Comparison of ENCODE assay signal across 1 cellular context in the genomic region with DNA sequence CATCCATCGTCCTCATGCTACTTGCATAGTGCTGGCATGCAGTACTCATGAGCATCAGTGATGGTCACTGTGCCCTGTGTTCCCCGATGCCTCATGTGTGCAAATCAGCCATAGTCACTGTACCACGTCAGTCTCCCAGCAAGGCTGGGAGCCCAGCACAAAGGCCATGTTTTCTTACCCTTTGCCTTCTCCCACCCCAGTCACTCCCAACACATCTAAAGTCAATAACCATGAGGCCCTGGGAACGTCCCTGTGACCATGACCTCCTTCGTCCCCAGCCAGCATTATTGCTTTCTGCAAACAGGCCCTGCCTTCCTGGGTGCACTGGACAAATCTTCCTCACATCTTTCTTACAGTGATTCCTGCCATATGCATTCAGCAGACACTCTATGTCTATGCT.
TF ChIP-seq lines count a peak whose summit lies in the region.

No MANE protein-coding gene starts in this region.

TF ChIP-seq in HepG2, 621 proteins besides CTCF, POLR2A, EP300 and RAD21 (continued from another document and continues in another):
- TF ChIP-seq, protein P1, sequence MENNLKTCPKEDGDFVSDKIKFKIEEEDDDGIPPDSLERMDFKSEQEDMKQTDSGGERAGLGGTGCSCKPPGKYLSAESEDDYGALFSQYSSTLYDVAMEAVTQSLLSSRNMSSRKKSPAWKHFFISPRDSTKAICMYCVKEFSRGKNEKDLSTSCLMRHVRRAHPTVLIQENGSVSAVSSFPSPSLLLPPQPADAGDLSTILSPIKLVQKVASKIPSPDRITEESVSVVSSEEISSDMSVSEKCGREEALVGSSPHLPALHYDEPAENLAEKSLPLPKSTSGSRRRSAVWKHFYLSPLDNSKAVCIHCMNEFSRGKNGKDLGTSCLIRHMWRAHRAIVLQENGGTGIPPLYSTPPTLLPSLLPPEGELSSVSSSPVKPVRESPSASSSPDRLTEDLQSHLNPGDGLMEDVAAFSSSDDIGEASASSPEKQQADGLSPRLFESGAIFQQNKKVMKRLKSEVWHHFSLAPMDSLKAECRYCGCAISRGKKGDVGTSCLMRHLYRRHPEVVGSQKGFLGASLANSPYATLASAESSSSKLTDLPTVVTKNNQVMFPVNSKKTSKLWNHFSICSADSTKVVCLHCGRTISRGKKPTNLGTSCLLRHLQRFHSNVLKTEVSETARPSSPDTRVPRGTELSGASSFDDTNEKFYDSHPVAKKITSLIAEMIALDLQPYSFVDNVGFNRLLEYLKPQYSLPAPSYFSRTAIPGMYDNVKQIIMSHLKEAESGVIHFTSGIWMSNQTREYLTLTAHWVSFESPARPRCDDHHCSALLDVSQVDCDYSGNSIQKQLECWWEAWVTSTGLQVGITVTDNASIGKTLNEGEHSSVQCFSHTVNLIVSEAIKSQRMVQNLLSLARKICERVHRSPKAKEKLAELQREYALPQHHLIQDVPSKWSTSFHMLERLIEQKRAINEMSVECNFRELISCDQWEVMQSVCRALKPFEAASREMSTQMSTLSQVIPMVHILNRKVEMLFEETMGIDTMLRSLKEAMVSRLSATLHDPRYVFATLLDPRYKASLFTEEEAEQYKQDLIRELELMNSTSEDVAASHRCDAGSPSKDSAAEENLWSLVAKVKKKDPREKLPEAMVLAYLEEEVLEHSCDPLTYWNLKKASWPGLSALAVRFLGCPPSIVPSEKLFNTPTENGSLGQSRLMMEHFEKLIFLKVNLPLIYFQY (CRISPR knock-in tag; IDR thresholded peaks at IDR 0.05; ENCODE audit: borderline replicate concordance): no peak
- TF ChIP-seq TOE1 (CRISPR knock-in tag; IDR thresholded peaks at IDR 0.05) (no peak), EZH2 (conservative IDR thresholded peaks at IDR 0.05; ENCODE audit: low read depth, low read length) (no peak), ZNF776 (CRISPR knock-in tag; IDR thresholded peaks at IDR 0.05) (no peak), ZNF260 (CRISPR knock-in tag; IDR thresholded peaks at IDR 0.05; ENCODE audit: borderline replicate concordance, low read depth) (no peak), ZFY (CRISPR knock-in tag; IDR thresholded peaks at IDR 0.05) (no peak), CHD2 (IDR thresholded peaks at IDR 0.05; ENCODE audit: low read depth, low read length) (no peak), MATR3 (CRISPR knock-in tag; IDR thresholded peaks at IDR 0.05) (no peak), MED8 (CRISPR knock-in tag; IDR thresholded peaks at IDR 0.05; ENCODE audit: insufficient replicate concordance) (no peak), SOX6 (IDR thresholded peaks at IDR 0.05) (no peak), SOX6 (CRISPR knock-in tag; IDR thresholded peaks at IDR 0.05) (peak; percentile 76), NPAS2 (CRISPR knock-in tag; IDR thresholded peaks at IDR 0.05; ENCODE audit: borderline replicate concordance) (no peak), TRIM24 (CRISPR knock-in tag; IDR thresholded peaks at IDR 0.05) (peak; percentile 66), RBFOX2 (IDR thresholded peaks at IDR 0.05; ENCODE audit: low read depth, low read length) (no peak), REL (CRISPR knock-in tag; conservative IDR thresholded peaks at IDR 0.05) (no peak), ZNF451 (CRISPR knock-in tag; IDR thresholded peaks at IDR 0.05) (no peak), ISX (CRISPR knock-in tag; conservative IDR thresholded peaks at IDR 0.05) (no peak), SETDB1 (CRISPR knock-in tag; IDR thresholded peaks at IDR 0.05; ENCODE audit: borderline replicate concordance) (no peak), BRD4 (CRISPR knock-in tag; IDR thresholded peaks at IDR 0.05) (no peak), ZNF274 (CRISPR knock-in tag; IDR thresholded peaks at IDR 0.05) (no peak), RORA (CRISPR knock-in tag; IDR thresholded peaks at IDR 0.05) (no peak), RAD51 (IDR thresholded peaks at IDR 0.05; ENCODE audit: borderline replicate concordance) (no peak), ZNF224 (CRISPR knock-in tag; IDR thresholded peaks at IDR 0.05) (no peak), ZNF605 (CRISPR knock-in tag; IDR thresholded peaks at IDR 0.05) (no peak), GPN1 (CRISPR knock-in tag; IDR thresholded peaks at IDR 0.05; ENCODE audit: borderline replicate concordance) (no peak), ZSCAN20 (CRISPR knock-in tag; IDR thresholded peaks at IDR 0.05; ENCODE audit: borderline replicate concordance) (no peak), THAP11 (CRISPR knock-in tag; IDR thresholded peaks at IDR 0.05) (no peak), HNRNPL (IDR thresholded peaks at IDR 0.05; ENCODE audit: low read depth, low read length) (no peak), EHMT2 (IDR thresholded peaks at IDR 0.05; ENCODE audit: borderline replicate concordance, low read depth, low read length) (no peak), ZSCAN30 (CRISPR knock-in tag; IDR thresholded peaks at IDR 0.05) (no peak), NFIB (CRISPR knock-in tag; IDR thresholded peaks at IDR 0.05; ENCODE audit: borderline replicate concordance) (no peak), ZNF264 (CRISPR knock-in tag; IDR thresholded peaks at IDR 0.05) (0 out of 2 replicates have a peak, but pooled peaks have one; percentile 29), HMG20B (CRISPR knock-in tag; conservative IDR thresholded peaks at IDR 0.05) (no peak), PHF20 (CRISPR knock-in tag; IDR thresholded peaks at IDR 0.05) (no peak)
- TF ChIP-seq, protein P2, sequence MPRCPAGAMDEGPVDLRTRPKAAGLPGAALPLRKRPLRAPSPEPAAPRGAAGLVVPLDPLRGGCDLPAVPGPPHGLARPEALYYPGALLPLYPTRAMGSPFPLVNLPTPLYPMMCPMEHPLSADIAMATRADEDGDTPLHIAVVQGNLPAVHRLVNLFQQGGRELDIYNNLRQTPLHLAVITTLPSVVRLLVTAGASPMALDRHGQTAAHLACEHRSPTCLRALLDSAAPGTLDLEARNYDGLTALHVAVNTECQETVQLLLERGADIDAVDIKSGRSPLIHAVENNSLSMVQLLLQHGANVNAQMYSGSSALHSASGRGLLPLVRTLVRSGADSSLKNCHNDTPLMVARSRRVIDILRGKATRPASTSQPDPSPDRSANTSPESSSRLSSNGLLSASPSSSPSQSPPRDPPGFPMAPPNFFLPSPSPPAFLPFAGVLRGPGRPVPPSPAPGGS (CRISPR knock-in tag; IDR thresholded peaks at IDR 0.05): no peak
- TF ChIP-seq, protein P3, sequence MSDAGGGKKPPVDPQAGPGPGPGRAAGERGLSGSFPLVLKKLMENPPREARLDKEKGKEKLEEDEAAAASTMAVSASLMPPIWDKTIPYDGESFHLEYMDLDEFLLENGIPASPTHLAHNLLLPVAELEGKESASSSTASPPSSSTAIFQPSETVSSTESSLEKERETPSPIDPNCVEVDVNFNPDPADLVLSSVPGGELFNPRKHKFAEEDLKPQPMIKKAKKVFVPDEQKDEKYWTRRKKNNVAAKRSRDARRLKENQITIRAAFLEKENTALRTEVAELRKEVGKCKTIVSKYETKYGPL (CRISPR knock-in tag; IDR thresholded peaks at IDR 0.05): no peak
- TF ChIP-seq, protein P4, sequence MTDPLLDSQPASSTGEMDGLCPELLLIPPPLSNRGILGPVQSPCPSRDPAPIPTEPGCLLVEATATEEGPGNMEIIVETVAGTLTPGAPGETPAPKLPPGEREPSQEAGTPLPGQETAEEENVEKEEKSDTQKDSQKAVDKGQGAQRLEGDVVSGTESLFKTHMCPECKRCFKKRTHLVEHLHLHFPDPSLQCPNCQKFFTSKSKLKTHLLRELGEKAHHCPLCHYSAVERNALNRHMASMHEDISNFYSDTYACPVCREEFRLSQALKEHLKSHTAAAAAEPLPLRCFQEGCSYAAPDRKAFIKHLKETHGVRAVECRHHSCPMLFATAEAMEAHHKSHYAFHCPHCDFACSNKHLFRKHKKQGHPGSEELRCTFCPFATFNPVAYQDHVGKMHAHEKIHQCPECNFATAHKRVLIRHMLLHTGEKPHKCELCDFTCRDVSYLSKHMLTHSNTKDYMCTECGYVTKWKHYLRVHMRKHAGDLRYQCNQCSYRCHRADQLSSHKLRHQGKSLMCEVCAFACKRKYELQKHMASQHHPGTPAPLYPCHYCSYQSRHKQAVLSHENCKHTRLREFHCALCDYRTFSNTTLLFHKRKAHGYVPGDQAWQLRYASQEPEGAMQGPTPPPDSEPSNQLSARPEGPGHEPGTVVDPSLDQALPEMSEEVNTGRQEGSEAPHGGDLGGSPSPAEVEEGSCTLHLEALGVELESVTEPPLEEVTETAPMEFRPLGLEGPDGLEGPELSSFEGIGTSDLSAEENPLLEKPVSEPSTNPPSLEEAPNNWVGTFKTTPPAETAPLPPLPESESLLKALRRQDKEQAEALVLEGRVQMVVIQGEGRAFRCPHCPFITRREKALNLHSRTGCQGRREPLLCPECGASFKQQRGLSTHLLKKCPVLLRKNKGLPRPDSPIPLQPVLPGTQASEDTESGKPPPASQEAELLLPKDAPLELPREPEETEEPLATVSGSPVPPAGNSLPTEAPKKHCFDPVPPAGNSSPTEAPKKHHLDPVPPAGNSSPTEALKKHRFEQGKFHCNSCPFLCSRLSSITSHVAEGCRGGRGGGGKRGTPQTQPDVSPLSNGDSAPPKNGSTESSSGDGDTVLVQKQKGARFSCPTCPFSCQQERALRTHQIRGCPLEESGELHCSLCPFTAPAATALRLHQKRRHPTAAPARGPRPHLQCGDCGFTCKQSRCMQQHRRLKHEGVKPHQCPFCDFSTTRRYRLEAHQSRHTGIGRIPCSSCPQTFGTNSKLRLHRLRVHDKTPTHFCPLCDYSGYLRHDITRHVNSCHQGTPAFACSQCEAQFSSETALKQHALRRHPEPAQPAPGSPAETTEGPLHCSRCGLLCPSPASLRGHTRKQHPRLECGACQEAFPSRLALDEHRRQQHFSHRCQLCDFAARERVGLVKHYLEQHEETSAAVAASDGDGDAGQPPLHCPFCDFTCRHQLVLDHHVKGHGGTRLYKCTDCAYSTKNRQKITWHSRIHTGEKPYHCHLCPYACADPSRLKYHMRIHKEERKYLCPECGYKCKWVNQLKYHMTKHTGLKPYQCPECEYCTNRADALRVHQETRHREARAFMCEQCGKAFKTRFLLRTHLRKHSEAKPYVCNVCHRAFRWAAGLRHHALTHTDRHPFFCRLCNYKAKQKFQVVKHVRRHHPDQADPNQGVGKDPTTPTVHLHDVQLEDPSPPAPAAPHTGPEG (CRISPR knock-in tag; IDR thresholded peaks at IDR 0.05): no peak
- TF ChIP-seq, protein P5, sequence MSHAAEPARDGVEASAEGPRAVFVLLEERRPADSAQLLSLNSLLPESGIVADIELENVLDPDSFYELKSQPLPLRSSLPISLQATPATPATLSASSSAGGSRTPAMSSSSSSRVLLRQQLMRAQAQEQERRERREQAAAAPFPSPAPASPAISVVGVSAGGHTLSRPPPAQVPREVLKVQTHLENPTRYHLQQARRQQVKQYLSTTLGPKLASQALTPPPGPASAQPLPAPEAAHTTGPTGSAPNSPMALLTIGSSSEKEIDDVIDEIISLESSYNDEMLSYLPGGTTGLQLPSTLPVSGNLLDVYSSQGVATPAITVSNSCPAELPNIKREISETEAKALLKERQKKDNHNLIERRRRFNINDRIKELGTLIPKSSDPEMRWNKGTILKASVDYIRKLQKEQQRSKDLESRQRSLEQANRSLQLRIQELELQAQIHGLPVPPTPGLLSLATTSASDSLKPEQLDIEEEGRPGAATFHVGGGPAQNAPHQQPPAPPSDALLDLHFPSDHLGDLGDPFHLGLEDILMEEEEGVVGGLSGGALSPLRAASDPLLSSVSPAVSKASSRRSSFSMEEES (CRISPR knock-in tag; IDR thresholded peaks at IDR 0.05): no peak
- TF ChIP-seq, protein P6, sequence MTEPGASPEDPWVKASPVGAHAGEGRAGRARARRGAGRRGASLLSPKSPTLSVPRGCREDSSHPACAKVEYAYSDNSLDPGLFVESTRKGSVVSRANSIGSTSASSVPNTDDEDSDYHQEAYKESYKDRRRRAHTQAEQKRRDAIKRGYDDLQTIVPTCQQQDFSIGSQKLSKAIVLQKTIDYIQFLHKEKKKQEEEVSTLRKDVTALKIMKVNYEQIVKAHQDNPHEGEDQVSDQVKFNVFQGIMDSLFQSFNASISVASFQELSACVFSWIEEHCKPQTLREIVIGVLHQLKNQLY (CRISPR knock-in tag; IDR thresholded peaks at IDR 0.05): peak; percentile 54; the same call in 1 of the 2 replicates
- TF ChIP-seq, protein P7, sequence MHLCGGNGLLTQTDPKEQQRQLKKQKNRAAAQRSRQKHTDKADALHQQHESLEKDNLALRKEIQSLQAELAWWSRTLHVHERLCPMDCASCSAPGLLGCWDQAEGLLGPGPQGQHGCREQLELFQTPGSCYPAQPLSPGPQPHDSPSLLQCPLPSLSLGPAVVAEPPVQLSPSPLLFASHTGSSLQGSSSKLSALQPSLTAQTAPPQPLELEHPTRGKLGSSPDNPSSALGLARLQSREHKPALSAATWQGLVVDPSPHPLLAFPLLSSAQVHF (CRISPR knock-in tag; IDR thresholded peaks at IDR 0.05): no peak
- TF ChIP-seq, protein P8, sequence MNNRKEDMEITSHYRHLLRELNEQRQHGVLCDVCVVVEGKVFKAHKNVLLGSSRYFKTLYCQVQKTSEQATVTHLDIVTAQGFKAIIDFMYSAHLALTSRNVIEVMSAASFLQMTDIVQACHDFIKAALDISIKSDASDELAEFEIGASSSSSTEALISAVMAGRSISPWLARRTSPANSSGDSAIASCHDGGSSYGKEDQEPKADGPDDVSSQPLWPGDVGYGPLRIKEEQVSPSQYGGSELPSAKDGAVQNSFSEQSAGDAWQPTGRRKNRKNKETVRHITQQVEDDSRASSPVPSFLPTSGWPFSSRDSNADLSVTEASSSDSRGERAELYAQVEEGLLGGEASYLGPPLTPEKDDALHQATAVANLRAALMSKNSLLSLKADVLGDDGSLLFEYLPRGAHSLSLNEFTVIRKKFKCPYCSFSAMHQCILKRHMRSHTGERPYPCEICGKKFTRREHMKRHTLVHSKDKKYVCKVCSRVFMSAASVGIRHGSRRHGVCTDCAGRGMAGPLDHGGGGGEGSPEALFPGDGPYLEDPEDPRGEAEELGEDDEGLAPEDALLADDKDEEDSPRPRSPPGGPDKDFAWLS (CRISPR knock-in tag; IDR thresholded peaks at IDR 0.05; ENCODE audit: borderline replicate concordance): no peak
- TF ChIP-seq, protein P9, sequence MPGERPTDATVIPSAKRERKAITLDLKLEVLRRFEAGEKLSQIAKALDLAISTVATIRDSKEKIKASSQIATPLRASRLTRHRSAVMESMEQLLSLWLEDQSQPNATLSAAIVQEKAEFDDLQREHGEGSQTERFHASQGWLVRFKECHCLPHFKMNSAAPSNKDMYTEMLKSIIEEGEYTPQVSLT (CRISPR knock-in tag; IDR thresholded peaks at IDR 0.05; ENCODE audit: borderline replicate concordance, low read depth): no peak
- TF ChIP-seq, protein P10, sequence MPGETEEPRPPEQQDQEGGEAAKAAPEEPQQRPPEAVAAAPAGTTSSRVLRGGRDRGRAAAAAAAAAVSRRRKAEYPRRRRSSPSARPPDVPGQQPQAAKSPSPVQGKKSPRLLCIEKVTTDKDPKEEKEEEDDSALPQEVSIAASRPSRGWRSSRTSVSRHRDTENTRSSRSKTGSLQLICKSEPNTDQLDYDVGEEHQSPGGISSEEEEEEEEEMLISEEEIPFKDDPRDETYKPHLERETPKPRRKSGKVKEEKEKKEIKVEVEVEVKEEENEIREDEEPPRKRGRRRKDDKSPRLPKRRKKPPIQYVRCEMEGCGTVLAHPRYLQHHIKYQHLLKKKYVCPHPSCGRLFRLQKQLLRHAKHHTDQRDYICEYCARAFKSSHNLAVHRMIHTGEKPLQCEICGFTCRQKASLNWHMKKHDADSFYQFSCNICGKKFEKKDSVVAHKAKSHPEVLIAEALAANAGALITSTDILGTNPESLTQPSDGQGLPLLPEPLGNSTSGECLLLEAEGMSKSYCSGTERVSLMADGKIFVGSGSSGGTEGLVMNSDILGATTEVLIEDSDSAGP (CRISPR knock-in tag; IDR thresholded peaks at IDR 0.05; ENCODE audit: borderline replicate concordance): no peak
- TF ChIP-seq, protein P11, sequence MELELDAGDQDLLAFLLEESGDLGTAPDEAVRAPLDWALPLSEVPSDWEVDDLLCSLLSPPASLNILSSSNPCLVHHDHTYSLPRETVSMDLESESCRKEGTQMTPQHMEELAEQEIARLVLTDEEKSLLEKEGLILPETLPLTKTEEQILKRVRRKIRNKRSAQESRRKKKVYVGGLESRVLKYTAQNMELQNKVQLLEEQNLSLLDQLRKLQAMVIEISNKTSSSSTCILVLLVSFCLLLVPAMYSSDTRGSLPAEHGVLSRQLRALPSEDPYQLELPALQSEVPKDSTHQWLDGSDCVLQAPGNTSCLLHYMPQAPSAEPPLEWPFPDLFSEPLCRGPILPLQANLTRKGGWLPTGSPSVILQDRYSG (CRISPR knock-in tag; IDR thresholded peaks at IDR 0.05): no peak
